Comparison of ENCODE assay signal across 11 cellular contexts in genomic region chr2:96642564-96643350, GRCh38. TPM values are rescaled to one million over a fixed set of nuclear protein-coding genes. Genes with fewer than 3 reads are reported as not detected.
A peak's percentile ranks its signal among the peaks of the same experiment; 100 is the strongest.
DNase-seq lines count a peak whose midpoint lies in the region; ATAC-seq, FAIRE-seq and TF ChIP-seq lines count a peak whose summit lies in the region.
"Had no signal": no experiment of that assay in that cellular context is flagged by ENCODE, and none has a peak within 500 bp of the region (broad histone marks: within the 10 kb centered on the region; RNA-seq: fewer than 3 reads in every experiment).

Gene FER1L5, plus strand, starts transcription at chr2:96642764. Its CDS starts 73 bp downstream, at chr2:96642837.

- FAIRE-seq in RCC 7860 (lab: Jason Lieb, UNC) = no peak

- DNase-seq in NCI-H2196 (lab: John Stamatoyannopoulos, UW; ENCODE audit: unreplicated experiment) = peak; percentile 19
- DNase-seq in NCI-H2196 treated with DMSO at 0.1 percent for 48 hours (lab: John Stamatoyannopoulos, UW; ENCODE audit: unreplicated experiment) = no peak
- DNase-seq in astrocyte of the spinal cord (ENCODE audit: low read depth, low spot score) = peak; percentile 59
- peak; percentile 58 for DNase-seq in stromal cell of bone marrow (ENCODE audit: low read depth)
- DNase-seq in Calu3 = no peak
- no peak for DNase-seq in aorta
- no peak for DNase-seq in RCC 7860 (ENCODE audit: low spot score)

- TF ChIP-seq CTCF in astrocyte of the spinal cord (IDR thresholded peaks at IDR 0.05; ENCODE audit: low read depth, low read length) (no peak), Calu3 (IDR thresholded peaks at IDR 0.05; ENCODE audit: unreplicated experiment) (no peak)

- H3K27me3 ChIP-seq in iPS-20b (ENCODE audit: insufficient read depth, low read length) (no peaks in the 10 kb centered on the region), aorta (ENCODE audit: control insufficient read depth in 1 of 2, insufficient read depth in 2 of 2, low read length in 1 of 2) (no peaks in the 10 kb centered on the region)
- H3K27me3 ChIP-seq: BLaER1 had no signal

- H3K4me3 ChIP-seq in astrocyte of the spinal cord (ENCODE audit: low read depth, low read length) (peak within 1 kb of the TSS; percentile 25), iPS-20b (ENCODE audit: low read length) (peak within 1 kb of the TSS; percentile 67; the same call in 1 of the 2 replicates), aorta (ENCODE audit: low read length in 2 of 2) (no peak within 1 kb of the TSS)
- H3K4me3 ChIP-seq: BLaER1 had no signal

- BruUV-seq in Calu3 (replicated peaks; lab: Mats Ljungman, UMichigan) = no TSS peak

- H3K27ac ChIP-seq in iPS-20b (ENCODE audit: low read length) (no peak within 1 kb of the TSS), aorta (ENCODE audit: low read depth in 1 of 2, low read length in 2 of 2) (no peak within 1 kb of the TSS)
- H3K27ac ChIP-seq: BLaER1 had no signal

- no peaks in the 10 kb centered on the region for H3K9me3 Mint-ChIP-seq in Calu3 (ENCODE audit: low read depth, unreplicated experiment)

- intact Hi-C loops in Calu3 (cut with micrococcal nuclease; ENCODE audit: unreplicated experiment) = no loop called here
- intact Hi-C loops in aorta (cut with DNase I) = no loop called here

- peaks cover 12% of the 10 kb centered on the region for H3K36me3 Mint-ChIP-seq in Calu3 (ENCODE audit: insufficient read depth, unreplicated experiment)

- WGBS in aorta, 2 donors = 42 to 45% methylated on average over 10 of the region's 10 CpGs

- no peak for ATAC-seq in aorta (ENCODE audit: low FRiP score)
- ATAC-seq: sciatic nerve had no signal

- no peaks in the 10 kb centered on the region for H3K36me3 ChIP-seq in iPS-20b (ENCODE audit: insufficient read depth, low read depth, low read length)
- no peaks in the 10 kb centered on the region for H3K36me3 ChIP-seq in aorta (ENCODE audit: control insufficient read depth in 1 of 2, insufficient read depth in 2 of 2, low read length in 1 of 2)
- H3K36me3 ChIP-seq: BLaER1 had no signal

- H3K4me1 Mint-ChIP-seq in Calu3 (ENCODE audit: low read depth, unreplicated experiment) = no peaks in the 10 kb centered on the region

- no peaks in the 10 kb centered on the region for H3K9me3 ChIP-seq in iPS-20b (ENCODE audit: insufficient read depth, low read depth, low read length)
- no peaks in the 10 kb centered on the region for H3K9me3 ChIP-seq in aorta (ENCODE audit: control insufficient read depth, low read length)
- H3K9me3 ChIP-seq: BLaER1 had no signal

- no peak within 1 kb of the TSS for H3K27ac Mint-ChIP-seq in Calu3 (ENCODE audit: unreplicated experiment)

- CTCF ChIA-PET in Calu3 (lab: Charles Lee) = no interaction called here

- H3K4me3 Mint-ChIP-seq in Calu3 (ENCODE audit: low read depth, unreplicated experiment) = no peak within 1 kb of the TSS

- H3K27me3 Mint-ChIP-seq in Calu3 (ENCODE audit: unreplicated experiment) = peaks cover 2% of the 10 kb centered on the region

- H3K9ac ChIP-seq in iPS-20b (ENCODE audit: low read depth, low read length) = peak within 1 kb of the TSS; percentile 65; the same call in 1 of the 2 replicates
- H3K9ac ChIP-seq: BLaER1 had no signal

- in situ Hi-C loops in astrocyte of the spinal cord (cut with HindIII; ENCODE audit: low sequenced_read_pairs) = no loop called here

- H3K4me1 ChIP-seq in iPS-20b (ENCODE audit: insufficient read depth, low read length) (no peaks in the 10 kb centered on the region), aorta (ENCODE audit: control insufficient read depth in 1 of 2, insufficient read depth in 2 of 2, low read length in 2 of 2) (no peaks in the 10 kb centered on the region)

RNA-seq across cellular contexts. Expression of gene FER1L5, which starts in this region (rescaled TPM):
- total RNA-seq in Calu3 (2022) = not detected in 2 replicates
- total RNA-seq in aorta = under 1 TPM; 0.10 to 0.42 TPM
- polyA plus RNA-seq in aorta = under 1 TPM in 1 of 2 donors, not detected in 1; 0.05 TPM
- total RNA-seq: NCI-H460 had no signal

Comparison
In these comparisons a context has a peak if more than half of its experiments do, and no peak if none do; other contexts are left out.
1. DNase-seq: peak in NCI-H2196 (single experiment), astrocyte of the spinal cord (single experiment) and stromal cell of bone marrow (single experiment); none in NCI-H2196 treated with DMSO at 0.1 percent for 48 hours (single experiment), Calu3 (single experiment), aorta (0 of 2) and RCC 7860 (single experiment).
2. H3K4me3 ChIP-seq: peak in astrocyte of the spinal cord (single experiment) and iPS-20b (single experiment); none in aorta (0 of 2).